ENCODE assay signal across 8 cellular contexts in the genomic region with DNA sequence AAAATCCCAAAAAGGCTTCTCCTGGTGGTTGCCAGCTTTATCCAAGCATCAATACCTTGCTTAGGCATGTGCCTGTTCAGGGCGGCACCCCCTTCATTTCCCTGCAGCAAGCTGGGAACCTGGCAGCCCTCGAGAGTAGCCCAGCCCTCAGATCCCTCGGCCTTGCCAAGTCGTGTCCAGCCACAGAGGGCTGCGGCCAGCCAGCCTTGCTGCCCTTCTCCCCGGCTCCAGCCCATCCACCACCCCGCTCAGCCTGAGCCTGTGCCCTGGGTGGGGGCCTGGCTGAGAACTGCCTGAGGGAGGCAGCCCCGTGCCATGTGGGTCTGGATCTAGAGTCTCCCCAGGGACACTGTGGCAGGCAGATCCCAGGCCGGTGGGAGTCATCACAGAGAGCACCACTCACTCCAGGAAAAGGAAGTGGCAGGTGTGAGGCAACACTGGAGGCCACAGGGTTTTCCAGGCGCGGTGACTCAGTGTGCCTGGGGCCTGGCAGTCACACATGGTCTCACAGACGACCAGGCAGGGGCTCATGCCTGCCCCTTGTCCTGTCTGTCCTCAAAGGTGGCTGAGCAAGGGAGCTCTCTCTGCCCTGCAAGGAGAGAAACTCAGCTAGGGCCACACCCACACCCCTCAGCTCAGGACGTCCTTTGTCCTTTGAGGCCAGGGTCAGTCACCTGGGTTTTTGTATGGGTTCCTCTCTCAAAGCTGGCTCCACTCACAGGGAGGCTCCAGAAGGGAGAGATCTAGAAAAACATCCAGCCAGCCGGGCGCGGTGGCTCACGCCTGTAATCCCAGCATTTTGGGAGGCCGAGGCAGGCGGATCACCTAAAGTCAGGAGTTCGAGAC. TPM values are rescaled to one million over a fixed set of nuclear protein-coding genes. Genes with fewer than 3 reads are reported as not detected.
DNase-seq lines count a peak whose midpoint lies in the region; ATAC-seq and TF ChIP-seq lines count a peak whose summit lies in the region.

No MANE protein-coding gene starts in this region.

- no peaks in the 10 kb centered on the region for H4K20me1 ChIP-seq in Loucy (ENCODE audit: insufficient read depth, low read length, poor library complexity, severe bottlenecking)

- H3F3A ChIP-seq in Loucy (ENCODE audit: low read depth) = peaks cover 13% of the 10 kb centered on the region

- WGBS in sigmoid colon, 2 donors = 70 to 78% methylated on average over 20 of the region's 20 CpGs

- no peak for TF ChIP-seq POLR2A in sigmoid colon (IDR thresholded peaks at IDR 0.05)

- H2AFZ ChIP-seq in Loucy (ENCODE audit: low read length) = no peak overlapping the region

- H3K4me3 ChIP-seq in Loucy (ENCODE audit: low read length, poor library complexity, severe bottlenecking) (no peak overlapping the region), sigmoid colon (no peak overlapping the region)

- H3K9ac ChIP-seq in Loucy (ENCODE audit: low read depth, low read length, poor library complexity, severe bottlenecking) = peak overlapping the region; percentile 15

- H3K4me2 ChIP-seq in Loucy (ENCODE audit: low read depth, low read length, poor library complexity, severe bottlenecking) = no peak overlapping the region

- peaks cover 26% of the 10 kb centered on the region; the same call in 1 of the 2 replicates for H3K79me2 ChIP-seq in Loucy (ENCODE audit: insufficient read depth, low read length)

- no peaks in the 10 kb centered on the region for H3K9me3 ChIP-seq in Loucy (ENCODE audit: insufficient read depth, low read depth, low read length)
- no peaks in the 10 kb centered on the region for H3K9me3 ChIP-seq in sigmoid colon

- H3K4me1 ChIP-seq in Loucy (ENCODE audit: insufficient read depth, low read length, poor library complexity, severe bottlenecking) (peaks cover 44% of the 10 kb centered on the region), foreskin keratinocyte (peaks cover 28% of the 10 kb centered on the region), sigmoid colon (peaks cover 0 to 77% (median 61%) of the 10 kb centered on the region in 4 donors)

- H3K36me3 ChIP-seq in Loucy (ENCODE audit: insufficient read depth, low read length) (peaks cover 48% of the 10 kb centered on the region; the same call in 1 of the 2 replicates), sigmoid colon (peaks cover 0 to 50% (median 31%) of the 10 kb centered on the region in 4 donors)

- TF ChIP-seq CTCF in Loucy (conservative IDR thresholded peaks at IDR 0.05; ENCODE audit: low read length) (no peak), foreskin keratinocyte (conservative IDR thresholded peaks at IDR 0.05) (peak; percentile 22), sigmoid colon (IDR thresholded peaks at IDR 0.05) (no peak)

- H3K27me3 ChIP-seq in Loucy (ENCODE audit: insufficient read depth, low read length, poor library complexity, severe bottlenecking) (no peaks in the 10 kb centered on the region), foreskin keratinocyte (no peaks in the 10 kb centered on the region), sigmoid colon (no peaks in the 10 kb centered on the region)

- intact Hi-C loops in sigmoid colon (cut with DNase I) = no loop called here

- peak overlapping the region; percentile 87 for H3K27ac ChIP-seq in foreskin keratinocyte
- peak overlapping the region; percentile 79 to 97 (median 97) for H3K27ac ChIP-seq in sigmoid colon

- H3K9me2 ChIP-seq in Loucy (replicated peaks; ENCODE audit: low read depth, low read length) = no peaks in the 10 kb centered on the region

- ATAC-seq in foreskin keratinocyte = peak; percentile 84
- no peak for ATAC-seq in HG03354 (IDR thresholded peaks at IDR 0.05; ENCODE audit: poor library complexity, severe bottlenecking, unreplicated experiment)
- no peak for ATAC-seq in GM19463 (IDR thresholded peaks at IDR 0.05; ENCODE audit: unreplicated experiment)

- DNase-seq in Ammon's horn (ENCODE audit: low spot score) (peak; percentile 68), activated T-cell treated with anti-CD3 and anti-CD28 coated beads for 48 hours (ENCODE audit: low read depth) (peak; percentile 75), foreskin keratinocyte (peak; percentile 77 to 89), sigmoid colon (peak; percentile 91), NCI-H510A (lab: John Stamatoyannopoulos, UW) (no peak)

- TF ChIP-seq EP300 in sigmoid colon (IDR thresholded peaks at IDR 0.05) = no peak

RNA-seq across cellular contexts. Expression of a gene that starts 12.2 kb away (rescaled TPM):
- total RNA-seq in foreskin keratinocyte (10.3 and 11.1 TPM in 2 replicates), sigmoid colon (under 1 TPM in 3 of 4 donors, not detected in 1; 0.16 to 0.83 (median 0.36) TPM)
- polyA plus RNA-seq in foreskin keratinocyte (4.7 and 5.3 TPM in 2 replicates), sigmoid colon (10 to 100 TPM; 19.8 to 39.8 (median 20.8) TPM)

RNA-seq across cellular contexts. Expression of a gene that starts 21.8 kb away (rescaled TPM):
- total RNA-seq in foreskin keratinocyte = 94.9 and 114 TPM in 2 replicates
- polyA plus RNA-seq in foreskin keratinocyte = 90.4 and 115 TPM in 2 replicates
- 10 to 100 TPM; 38.5 to 73.1 (median 44.1) TPM for total RNA-seq in sigmoid colon
- 10 to 100 TPM; 27.0 to 54.0 (median 29.4) TPM for polyA plus RNA-seq in sigmoid colon

RNA-seq across cellular contexts. Expression of a gene that starts 46.3 kb away (rescaled TPM):
- total RNA-seq in foreskin keratinocyte = 27.3 and 30.8 TPM in 2 replicates
- 30.2 and 35.3 TPM in 2 replicates for polyA plus RNA-seq in foreskin keratinocyte
- 10 to 100 TPM in 1 of 4 donors, 1 to 10 TPM in 3; 6.8 to 12.7 (median 8.8) TPM for total RNA-seq in sigmoid colon
- 10 to 100 TPM in 2 of 3 donors, 1 to 10 TPM in 1; 9.0 to 26.1 (median 10.9) TPM for polyA plus RNA-seq in sigmoid colon

RNA-seq across cellular contexts. Expression of a gene that starts 53.6 kb away (rescaled TPM):
- total RNA-seq in foreskin keratinocyte (26.3 and 27.8 TPM in 2 replicates), sigmoid colon (10 to 100 TPM; 11.5 to 23.5 (median 16.6) TPM)
- polyA plus RNA-seq in foreskin keratinocyte (25.7 and 26.9 TPM in 2 replicates), sigmoid colon (10 to 100 TPM in 2 of 3 donors, 1 to 10 TPM in 1; 9.0 to 19.8 (median 11.1) TPM)
